Comparison of ENCODE assay signal across 1 cellular context in genomic region chr6:96001891-96002575, GRCh38.
TF ChIP-seq lines count a peak whose summit lies in the region.

No MANE protein-coding gene starts in this region.

TF ChIP-seq in H1, 55 proteins besides CTCF, POLR2A, EP300 and RAD21:
- TF ChIP-seq TCF12 (IDR thresholded peaks at IDR 0.05; ENCODE audit: low read depth, low read length): no peak
- TF ChIP-seq POLR2AphosphoS5 (IDR thresholded peaks at IDR 0.05; ENCODE audit: low read depth, low read length): no peak
- TF ChIP-seq ZNF274 (IDR thresholded peaks at IDR 0.05; ENCODE audit: borderline replicate concordance, extremely low read depth, low read length): no peak
- no peak for TF ChIP-seq NRF1 (IDR thresholded peaks at IDR 0.05; ENCODE audit: low read depth, low read length)
- no peak for TF ChIP-seq KDM5A (IDR thresholded peaks at IDR 0.05; ENCODE audit: low read length)
- TF ChIP-seq MAX (IDR thresholded peaks at IDR 0.05): no peak
- no peak for TF ChIP-seq MAFK (IDR thresholded peaks at IDR 0.05; ENCODE audit: low read depth, low read length)
- no peak for TF ChIP-seq RXRA (IDR thresholded peaks at IDR 0.05; ENCODE audit: insufficient read depth, low read depth, low read length)
TF ChIP-seq in H1: peak in this region for 0.
